ENCODE assay signal across 1 cellular context in genomic region chr11:75241906-75242644, GRCh38.
TF ChIP-seq lines count a peak whose summit lies in the region.

No MANE protein-coding gene starts in this region.

TF ChIP-seq in HepG2, 621 proteins besides CTCF, POLR2A, EP300 and RAD21 (continued from another document):
- TF ChIP-seq TFDP2 (CRISPR knock-in tag; IDR thresholded peaks at IDR 0.05) = 0 out of 2 replicates have a peak, but pooled peaks have one; percentile 2
- TF ChIP-seq SOX13 (IDR thresholded peaks at IDR 0.05) = no peak
- TF ChIP-seq SOX13 (CRISPR knock-in tag; conservative IDR thresholded peaks at IDR 0.05 in 1 of 2, IDR thresholded peaks at IDR 0.05 in 1 of 2) = no peak
- no peak for TF ChIP-seq TERF1 (CRISPR knock-in tag; IDR thresholded peaks at IDR 0.05)
- TF ChIP-seq ZBTB8A (CRISPR knock-in tag; IDR thresholded peaks at IDR 0.05; ENCODE audit: borderline replicate concordance, low read depth) = no peak
- TF ChIP-seq CENPT (CRISPR knock-in tag; IDR thresholded peaks at IDR 0.05; ENCODE audit: low read depth) = no peak
- no peak for TF ChIP-seq GPBP1L1 (CRISPR knock-in tag; IDR thresholded peaks at IDR 0.05)
- TF ChIP-seq GLI4 (CRISPR knock-in tag; IDR thresholded peaks at IDR 0.05; ENCODE audit: borderline replicate concordance) = no peak
- TF ChIP-seq RFX3 (CRISPR knock-in tag; IDR thresholded peaks at IDR 0.05) = no peak
- TF ChIP-seq ZNF280D (CRISPR knock-in tag; IDR thresholded peaks at IDR 0.05) = no peak
- TF ChIP-seq ZFP36L1 (CRISPR knock-in tag; IDR thresholded peaks at IDR 0.05) = no peak
- TF ChIP-seq KAT8 (CRISPR knock-in tag; IDR thresholded peaks at IDR 0.05) = no peak
- no peak for TF ChIP-seq ZBTB49 (CRISPR knock-in tag; IDR thresholded peaks at IDR 0.05; ENCODE audit: borderline replicate concordance)
- TF ChIP-seq CREB1 (IDR thresholded peaks at IDR 0.05) = no peak
- TF ChIP-seq CREB1 (CRISPR knock-in tag; IDR thresholded peaks at IDR 0.05) = no peak
- TF ChIP-seq TBX3 (IDR thresholded peaks at IDR 0.05; ENCODE audit: borderline replicate concordance) = no peak
- no peak for TF ChIP-seq HNRNPH1 (optimal IDR thresholded peaks at IDR 0.05; ENCODE audit: low read depth, low read length)
